ENCODE assay signal across 8 cellular contexts in the genomic region with DNA sequence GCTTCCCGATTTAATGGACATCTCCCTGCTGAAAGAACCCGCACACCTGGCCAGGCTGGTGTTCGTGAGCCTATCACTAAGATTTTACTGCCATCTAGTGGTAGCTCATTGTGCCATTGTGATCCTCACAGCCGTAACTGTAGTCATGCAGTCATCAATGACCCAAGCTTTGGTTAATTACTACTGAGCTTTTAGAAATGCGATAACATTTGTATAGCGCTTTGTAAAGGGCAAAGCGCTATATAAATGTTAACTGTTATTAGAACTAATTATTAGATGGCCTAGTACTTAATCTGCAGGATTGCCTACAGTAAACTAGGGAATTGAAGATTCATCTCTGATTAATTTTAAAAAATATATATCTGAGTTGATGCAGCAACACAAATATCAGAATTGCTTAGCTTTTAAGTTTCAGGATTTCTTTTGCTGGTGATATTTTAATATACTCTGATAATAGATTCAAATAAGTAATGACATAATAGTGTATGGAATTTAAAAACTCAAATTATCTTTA.
A peak's percentile ranks its signal among the peaks of the same experiment; 100 is the strongest.
DNase-seq lines count a peak whose midpoint lies in the region; ATAC-seq and TF ChIP-seq lines count a peak whose summit lies in the region.

No MANE protein-coding gene starts in this region.

- no peaks in the 10 kb centered on the region for H3K27me3 ChIP-seq in HCT116 (ENCODE audit: insufficient read depth, low read length)
- H3K27me3 ChIP-seq in Loucy (ENCODE audit: insufficient read depth, low read length, poor library complexity, severe bottlenecking): no peaks in the 10 kb centered on the region
- no peaks in the 10 kb centered on the region for H3K27me3 ChIP-seq in RWPE2 (ENCODE audit: insufficient read depth, poor library complexity, severe bottlenecking)
- H3K27me3 ChIP-seq in psoas muscle (ENCODE audit: insufficient read depth in 3 of 3, low read length in 2 of 3): no peaks in the 10 kb centered on the region

- H3K27ac ChIP-seq in HCT116 (ENCODE audit: low read depth, low read length): no peak overlapping the region
- H3K27ac ChIP-seq in RWPE2 (ENCODE audit: poor library complexity, severe bottlenecking): no peak overlapping the region
- H3K27ac ChIP-seq in psoas muscle: no peak overlapping the region

- H3K4me1 ChIP-seq in HCT116 (ENCODE audit: control insufficient read depth in 1 of 2, insufficient read depth in 2 of 2, low read length in 2 of 2) (no peaks in the 10 kb centered on the region), Loucy (ENCODE audit: insufficient read depth, low read length, poor library complexity, severe bottlenecking) (peaks cover 11% of the 10 kb centered on the region), RWPE2 (ENCODE audit: insufficient read depth, poor library complexity, severe bottlenecking) (no peaks in the 10 kb centered on the region), psoas muscle (no peaks in the 10 kb centered on the region)

- 8 to 9% (median 9%) methylated on average over 7 of the region's 7 CpGs for WGBS in psoas muscle, 3 donors

- no peaks in the 10 kb centered on the region; the same call in 1 of the 2 replicates for H3F3A ChIP-seq in Loucy (ENCODE audit: low read depth)

- no peaks in the 10 kb centered on the region for H3K9me2 ChIP-seq in HCT116 (ENCODE audit: insufficient read depth)
- H3K9me2 ChIP-seq in Loucy (replicated peaks; ENCODE audit: low read depth, low read length): no peaks in the 10 kb centered on the region

- POLR2A ChIA-PET in HCT116 (lab: Charles Lee): no interaction called here

- H3K79me2 ChIP-seq in HCT116 (ENCODE audit: insufficient read depth, low read length) (no peaks in the 10 kb centered on the region), Loucy (ENCODE audit: insufficient read depth, low read length) (no peaks in the 10 kb centered on the region)

- TF ChIP-seq POLR2A in HCT116 (IDR thresholded peaks at IDR 0.05; ENCODE audit: borderline replicate concordance, extremely low read depth, insufficient read depth, insufficient read length): no peak

- H2AFZ ChIP-seq in HCT116 (ENCODE audit: low read depth, low read length, poor library complexity, severe bottlenecking) (no peak overlapping the region), Loucy (ENCODE audit: low read length) (no peak overlapping the region)

- H4K20me1 ChIP-seq in HCT116 (ENCODE audit: insufficient read depth): no peaks in the 10 kb centered on the region
- no peaks in the 10 kb centered on the region for H4K20me1 ChIP-seq in Loucy (ENCODE audit: insufficient read depth, low read length, poor library complexity, severe bottlenecking)

- H3K4me3 ChIP-seq in HCT116 (replicated peaks in 1 of 2; ENCODE audit: low read depth in 1 of 2, low read length in 2 of 2) (no peak overlapping the region), Loucy (ENCODE audit: low read length, poor library complexity, severe bottlenecking) (no peak overlapping the region), RWPE2 (ENCODE audit: severe bottlenecking) (no peak overlapping the region), psoas muscle (no peak overlapping the region)

- peak; percentile 92 for TF ChIP-seq RAD21 in HCT116 (IDR thresholded peaks at IDR 0.05; ENCODE audit: low read depth)

- TF ChIP-seq CTCF in GM10266 (IDR thresholded peaks at IDR 0.05; ENCODE audit: control insufficient read depth, insufficient read depth, low read depth, missing control alignments): peak; percentile 77
- TF ChIP-seq CTCF in HCT116 (IDR thresholded peaks at IDR 0.05 in 2 of 3, conservative IDR thresholded peaks at IDR 0.05 in 1 of 3; ENCODE audit: borderline replicate concordance in 1 of 3, insufficient read depth in 1 of 3, low read depth in 2 of 3, low read length in 2 of 3): peak; percentile 72 to 89 (median 80)
- peak; percentile 91 for TF ChIP-seq CTCF in Loucy (conservative IDR thresholded peaks at IDR 0.05; ENCODE audit: low read length)
- peak; percentile 90 for TF ChIP-seq CTCF in RWPE2 (IDR thresholded peaks at IDR 0.05; ENCODE audit: poor library complexity, severe bottlenecking)
- peak; percentile 85 for TF ChIP-seq CTCF in psoas muscle (IDR thresholded peaks at IDR 0.05)

- ATAC-seq in HCT116 (peak; percentile 100), RWPE2 (ENCODE audit: low read depth) (peak; percentile 99), psoas muscle (peak; percentile 66 to 95 (median 90))

- DNase-seq in GM10266 (ENCODE audit: extremely low spot score) (peak; percentile 52), HCT116 (ENCODE audit: low read depth, low spot score) (peak; percentile 62), RWPE2 (ENCODE audit: low spot score) (no peak), glomerular visceral epithelial cell (ENCODE audit: extremely low spot score) (peak; percentile 72), psoas muscle (no peak)
- DNase-seq in activated naive CD4-positive, alpha-beta T cell (lab: John Stamatoyannopoulos, UW): peak in 3 of 4 experiments; percentile 4 to 14 (median 5)
- DNase-seq in effector CD8-positive, alpha-beta T cell (lab: John Stamatoyannopoulos, UW): no peak

- RAD21 ChIA-PET in HCT116 (lab: Charles Lee; ENCODE audit: low non-redundant PET in 1 of 2, low total read pairs in 2 of 2, uncharacterized antibody in 2 of 2, unreplicated experiment in 2 of 2): interaction anchor here (0.7 to 2.1 kb wide), 7 partner anchors 170 to 584 kb away, joined by 3 to 10 read pairs (median 4); partner anchors contain the start of gene MLLT3 (in 2 of the 2)

- no peaks in the 10 kb centered on the region for H3K36me3 ChIP-seq in HCT116 (ENCODE audit: control insufficient read depth in 1 of 2, insufficient read depth in 2 of 2, low read length in 2 of 2)
- 0 out of 2 replicates have a peak, but pooled peaks cover 2% of the 10 kb centered on the region for H3K36me3 ChIP-seq in Loucy (ENCODE audit: insufficient read depth, low read length)
- peaks cover 9% of the 10 kb centered on the region for H3K36me3 ChIP-seq in RWPE2 (ENCODE audit: low read depth)
- peaks cover 0 to 14% of the 10 kb centered on the region in 2 donors for H3K36me3 ChIP-seq in psoas muscle (ENCODE audit: insufficient read depth in 1 of 2, low read depth in 1 of 2)

- H3K9me3 ChIP-seq in HCT116 (ENCODE audit: control insufficient read depth in 1 of 2, insufficient read depth in 1 of 2, low read depth in 1 of 2, low read length in 2 of 2) (no peaks in the 10 kb centered on the region), Loucy (ENCODE audit: insufficient read depth, low read depth, low read length) (no peaks in the 10 kb centered on the region), RWPE2 (ENCODE audit: severe bottlenecking) (no peaks in the 10 kb centered on the region), psoas muscle (no peaks in the 10 kb centered on the region)

- CTCF ChIA-PET in HCT116 (lab: Charles Lee): interaction anchor here (0.6 to 4.3 kb wide), 25 partner anchors 8 to 1015 kb away, joined by 3 to 43 read pairs (median 3); partner anchors contain the start of gene MLLT3

- intact Hi-C loops in HCT116 (cut with micrococcal nuclease): loop anchor here (1.0 to 5.0 kb wide), 5 partner anchors 170 to 1014 kb away; no protein-coding TSS in a partner anchor
- intact Hi-C loops in psoas muscle (cut with DNase I): loop anchor here (2.0 to 10.0 kb wide), 6 partner anchors 314 to 1014 kb away; partner anchors contain the start of gene MLLT3 (in 1 of the 2)

- no TSS peak for BruUV-seq in HCT116 (replicated peaks; lab: Mats Ljungman, UMichigan)

- no peak overlapping the region for H3K9ac ChIP-seq in HCT116 (ENCODE audit: low read length)
- H3K9ac ChIP-seq in Loucy (ENCODE audit: low read depth, low read length, poor library complexity, severe bottlenecking): no peak overlapping the region

- H3K4me2 ChIP-seq in HCT116 (ENCODE audit: low read length) (no peak overlapping the region), Loucy (ENCODE audit: low read depth, low read length, poor library complexity, severe bottlenecking) (no peak overlapping the region)

TF ChIP-seq in HCT116, 20 proteins besides CTCF, POLR2A, EP300 and RAD21 (continues in another document):
- no peak for TF ChIP-seq SIN3A (IDR thresholded peaks at IDR 0.05; ENCODE audit: low read depth)
- no peak for TF ChIP-seq TCF7L2 (IDR thresholded peaks at IDR 0.05; ENCODE audit: borderline replicate concordance, extremely low read depth, insufficient read depth, insufficient read length)
- TF ChIP-seq, protein P1, sequence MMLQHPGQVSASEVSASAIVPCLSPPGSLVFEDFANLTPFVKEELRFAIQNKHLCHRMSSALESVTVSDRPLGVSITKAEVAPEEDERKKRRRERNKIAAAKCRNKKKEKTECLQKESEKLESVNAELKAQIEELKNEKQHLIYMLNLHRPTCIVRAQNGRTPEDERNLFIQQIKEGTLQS (IDR thresholded peaks at IDR 0.05): no peak
- no peak for TF ChIP-seq YY1 (IDR thresholded peaks at IDR 0.05; ENCODE audit: extremely low read depth, insufficient replicate concordance, low read depth, low read length)
- TF ChIP-seq POLR2AphosphoS5 (IDR thresholded peaks at IDR 0.05; ENCODE audit: low read depth, low read length): no peak
- no peak for TF ChIP-seq CBX3 (IDR thresholded peaks at IDR 0.05; ENCODE audit: low read depth)
- TF ChIP-seq CEBPB (IDR thresholded peaks at IDR 0.05; ENCODE audit: low read depth): no peak
- no peak for TF ChIP-seq SP1 (IDR thresholded peaks at IDR 0.05; ENCODE audit: low read depth)
- TF ChIP-seq SRF (IDR thresholded peaks at IDR 0.05; ENCODE audit: low read depth): no peak
- no peak for TF ChIP-seq FOSL1 (IDR thresholded peaks at IDR 0.05; ENCODE audit: low read depth)
- TF ChIP-seq ZBTB33 (IDR thresholded peaks at IDR 0.05; ENCODE audit: extremely low read depth, insufficient replicate concordance, low read length): no peak
- no peak for TF ChIP-seq EZH2phosphoT487 (IDR thresholded peaks at IDR 0.05; ENCODE audit: borderline replicate concordance)

Comparison
In these comparisons a context has a peak if more than half of its experiments do, and no peak if none do; other contexts are left out.
1. DNase-seq: peak in GM10266 (single experiment), HCT116 (single experiment), activated naive CD4-positive, alpha-beta T cell (3 of 4) and glomerular visceral epithelial cell (single experiment); none in RWPE2 (single experiment), psoas muscle (0 of 2) and effector CD8-positive, alpha-beta T cell (single experiment).
2. Peak in every context shown above with its lines, with median percentiles within 50 percentile points of each other: CTCF ChIP-seq and ATAC-seq.